In the genomic region with DNA sequence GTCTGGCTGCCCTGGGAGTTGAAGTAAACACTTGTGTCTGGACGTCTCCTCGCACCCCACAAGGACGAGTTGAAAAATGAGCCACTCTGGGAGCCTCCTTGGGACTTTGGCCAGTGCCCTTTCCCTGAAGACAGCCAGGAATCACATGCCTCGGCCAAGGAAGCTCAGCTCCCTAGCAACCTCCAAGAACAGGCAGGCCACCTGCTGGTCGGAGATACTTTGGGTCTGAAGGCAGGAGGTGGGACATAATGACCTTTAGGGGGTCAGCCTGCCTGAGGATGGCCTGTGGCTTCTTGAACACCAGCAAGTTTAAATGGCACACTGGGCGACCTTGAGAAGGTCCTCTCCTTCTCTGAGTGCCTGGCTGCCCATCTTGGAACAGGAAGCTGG, we compare ENCODE assay signal across 19 cellular contexts.
"Had no signal": no experiment of that assay in that cellular context is flagged by ENCODE, and none has a peak within 500 bp of the region (broad histone marks: within the 10 kb centered on the region; RNA-seq: fewer than 3 reads in every experiment).

No MANE protein-coding gene starts in this region.

- H3K36me3 ChIP-seq: heart left ventricle, left lung, right lobe of liver, WERI-Rb-1 had no signal

- H3K9me3 ChIP-seq: heart left ventricle, left lung, right lobe of liver had no signal

- H3K27me3 ChIP-seq: foreskin keratinocyte, right lobe of liver had no signal

- DNase-seq: activated CD4-positive, alpha-beta memory T cell treated with anti-CD3 and anti-CD28 coated beads, Interleukin-2, amount 10 ng/mL, durations not matched to agents 7 days and 5 days; activated CD4-positive, alpha-beta T cell treated with anti-CD3 and anti-CD28 coated beads for 4 hours; activated gamma-delta T cell; activated T-cell treated with anti-CD3 and anti-CD28 coated beads, Interleukin-2, amount 50 U/mL, for 4 hours; amniotic stem cell; central memory CD4-positive, alpha-beta T cell; cortex of kidney; effector CD8-positive, alpha-beta T cell; foreskin keratinocyte; heart left ventricle; left lung; mammary epithelial cell; right lobe of liver; stimulated activated naive CD8-positive, alpha-beta T cell treated with anti-CD3 and anti-CD28 coated beads, Interleukin-15, amount 100 ng/mL, for 72 hours; T-helper 17 cell; WERI-Rb-1 had no signal

- H3K27ac ChIP-seq: foreskin keratinocyte, heart left ventricle, left lung, right lobe of liver, WERI-Rb-1 had no signal

- ATAC-seq: activated T-cell treated with anti-CD3 and anti-CD28 coated beads, Interleukin-2, amount 50 U/mL, for 4 hours; foreskin keratinocyte; heart left ventricle; left lung; natural killer cell treated with Interleukin-12 subunit alpha and Interleukin-12 subunit beta and Interleukin-15 and Interleukin-18, amount 100 ng/mL, for 72 hours; right lobe of liver; stimulated activated naive CD8-positive, alpha-beta T cell treated with anti-CD3 and anti-CD28 coated beads, Interleukin-15, amount 100 ng/mL, for 72 hours; T-helper 17 cell had no signal

- H3K4me2 ChIP-seq: smooth muscle cell had no signal

- H3K4me3 ChIP-seq: heart left ventricle, left lung, right lobe of liver, smooth muscle cell had no signal

- FAIRE-seq: islet of Langerhans had no signal

- H3K4me1 ChIP-seq: foreskin keratinocyte, heart left ventricle, left lung, right lobe of liver had no signal
